In genomic region chr22:46604306-46604690, GRCh38 we compare ENCODE assay signal across 1 cellular context.
TF ChIP-seq lines count a peak whose summit lies in the region.

No MANE protein-coding gene starts in this region.

TF ChIP-seq in K562, 482 proteins besides CTCF, POLR2A, EP300 and RAD21 (continued from another document and continues in another):
- peak in 1 of 2 experiments; percentile 87; a peak in 2 of 4 replicates for TF ChIP-seq ZMIZ1 (IDR thresholded peaks at IDR 0.05; ENCODE audit: low read depth in 2 of 2, low read length in 2 of 2)
- TF ChIP-seq SMARCB1 (IDR thresholded peaks at IDR 0.05; ENCODE audit: insufficient read length, low read depth) = no peak
- no peak for TF ChIP-seq CREB1 (IDR thresholded peaks at IDR 0.05)
- TF ChIP-seq CREB1 (CRISPR knock-in tag; IDR thresholded peaks at IDR 0.05) = no peak
- no peak for TF ChIP-seq HMG20A (CRISPR knock-in tag; conservative IDR thresholded peaks at IDR 0.05)
- TF ChIP-seq ZFPM2 (CRISPR knock-in tag; IDR thresholded peaks at IDR 0.05) = no peak
- peak; percentile 78 for TF ChIP-seq FOXM1 (IDR thresholded peaks at IDR 0.05; ENCODE audit: low read depth)
- TF ChIP-seq FOXM1 (CRISPR knock-in tag; IDR thresholded peaks at IDR 0.05; ENCODE audit: low read depth) = no peak
- TF ChIP-seq ZNF75A (CRISPR knock-in tag; IDR thresholded peaks at IDR 0.05) = no peak
- TF ChIP-seq, protein P1, sequence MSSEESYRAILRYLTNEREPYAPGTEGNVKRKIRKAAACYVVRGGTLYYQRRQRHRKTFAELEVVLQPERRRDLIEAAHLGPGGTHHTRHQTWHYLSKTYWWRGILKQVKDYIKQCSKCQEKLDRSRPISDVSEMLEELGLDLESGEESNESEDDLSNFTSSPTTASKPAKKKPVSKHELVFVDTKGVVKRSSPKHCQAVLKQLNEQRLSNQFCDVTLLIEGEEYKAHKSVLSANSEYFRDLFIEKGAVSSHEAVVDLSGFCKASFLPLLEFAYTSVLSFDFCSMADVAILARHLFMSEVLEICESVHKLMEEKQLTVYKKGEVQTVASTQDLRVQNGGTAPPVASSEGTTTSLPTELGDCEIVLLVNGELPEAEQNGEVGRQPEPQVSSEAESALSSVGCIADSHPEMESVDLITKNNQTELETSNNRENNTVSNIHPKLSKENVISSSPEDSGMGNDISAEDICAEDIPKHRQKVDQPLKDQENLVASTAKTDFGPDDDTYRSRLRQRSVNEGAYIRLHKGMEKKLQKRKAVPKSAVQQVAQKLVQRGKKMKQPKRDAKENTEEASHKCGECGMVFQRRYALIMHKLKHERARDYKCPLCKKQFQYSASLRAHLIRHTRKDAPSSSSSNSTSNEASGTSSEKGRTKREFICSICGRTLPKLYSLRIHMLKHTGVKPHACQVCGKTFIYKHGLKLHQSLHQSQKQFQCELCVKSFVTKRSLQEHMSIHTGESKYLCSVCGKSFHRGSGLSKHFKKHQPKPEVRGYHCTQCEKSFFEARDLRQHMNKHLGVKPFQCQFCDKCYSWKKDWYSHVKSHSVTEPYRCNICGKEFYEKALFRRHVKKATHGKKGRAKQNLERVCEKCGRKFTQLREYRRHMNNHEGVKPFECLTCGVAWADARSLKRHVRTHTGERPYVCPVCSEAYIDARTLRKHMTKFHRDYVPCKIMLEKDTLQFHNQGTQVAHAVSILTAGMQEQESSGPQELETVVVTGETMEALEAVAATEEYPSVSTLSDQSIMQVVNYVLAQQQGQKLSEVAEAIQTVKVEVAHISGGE (CRISPR knock-in tag; IDR thresholded peaks at IDR 0.05) = peak in 1 of 3 experiments; percentile 58; a peak in 1 of 6 replicates
- peak; percentile 77 for TF ChIP-seq HDAC3 (IDR thresholded peaks at IDR 0.05; ENCODE audit: borderline replicate concordance, partially characterized antibody)
- TF ChIP-seq HNRNPH1 (optimal IDR thresholded peaks at IDR 0.05; ENCODE audit: low read depth, low read length) = no peak
- TF ChIP-seq ATF1 (CRISPR knock-in tag; IDR thresholded peaks at IDR 0.05) = no peak
- peak; percentile 51 for TF ChIP-seq ATF1 (tag; IDR thresholded peaks at IDR 0.05)
- TF ChIP-seq MIER1 (IDR thresholded peaks at IDR 0.05; ENCODE audit: low read depth) = no peak
- TF ChIP-seq KDM4B (IDR thresholded peaks at IDR 0.05; ENCODE audit: borderline replicate concordance in 2 of 2, low read depth in 1 of 2) = no peak
- TF ChIP-seq, protein P2, sequence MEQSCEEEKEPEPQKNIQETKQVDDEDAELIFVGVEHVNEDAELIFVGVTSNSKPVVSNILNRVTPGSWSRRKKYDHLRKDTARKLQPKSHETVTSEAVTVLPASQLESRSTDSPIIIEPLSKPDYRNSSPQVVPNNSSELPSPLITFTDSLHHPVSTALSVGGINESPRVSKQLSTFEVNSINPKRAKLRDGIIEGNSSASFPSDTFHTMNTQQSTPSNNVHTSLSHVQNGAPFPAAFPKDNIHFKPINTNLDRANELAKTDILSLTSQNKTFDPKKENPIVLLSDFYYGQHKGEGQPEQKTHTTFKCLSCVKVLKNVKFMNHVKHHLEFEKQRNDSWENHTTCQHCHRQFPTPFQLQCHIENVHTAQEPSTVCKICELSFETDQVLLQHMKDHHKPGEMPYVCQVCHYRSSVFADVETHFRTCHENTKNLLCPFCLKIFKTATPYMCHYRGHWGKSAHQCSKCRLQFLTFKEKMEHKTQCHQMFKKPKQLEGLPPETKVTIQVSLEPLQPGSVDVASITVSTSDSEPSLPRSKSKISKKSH (CRISPR knock-in tag; IDR thresholded peaks at IDR 0.05) = no peak
- no peak for TF ChIP-seq JUNB (CRISPR knock-in tag; conservative IDR thresholded peaks at IDR 0.05)
- TF ChIP-seq RBFOX2 (IDR thresholded peaks at IDR 0.05; ENCODE audit: low read depth, low read length) = no peak; the same call in 1 of the 2 replicates
- TF ChIP-seq ZNF518B (CRISPR knock-in tag; IDR thresholded peaks at IDR 0.05) = no peak
- TF ChIP-seq LCOR (CRISPR knock-in tag; IDR thresholded peaks at IDR 0.05) = no peak
- no peak; the same call in 1 of the 2 replicates for TF ChIP-seq MYC (IDR thresholded peaks at IDR 0.05; ENCODE audit: low read depth, low read length)
- no peak for TF ChIP-seq MYC (CRISPR knock-in tag; IDR thresholded peaks at IDR 0.05; ENCODE audit: borderline replicate concordance, low read depth)
- TF ChIP-seq MBD2 (IDR thresholded peaks at IDR 0.05; ENCODE audit: borderline replicate concordance, low read depth) = no peak; the same call in 1 of the 2 replicates
- no peak for TF ChIP-seq IFI16 (CRISPR knock-in tag; IDR thresholded peaks at IDR 0.05)
- no peak for TF ChIP-seq RB1 (IDR thresholded peaks at IDR 0.05; ENCODE audit: low read depth)
- TF ChIP-seq TAF15 (IDR thresholded peaks at IDR 0.05; ENCODE audit: low read depth, low read length) = no peak
- 0 out of 2 replicates have a peak, but pooled peaks have one; percentile 33 for TF ChIP-seq TRIM28 (IDR thresholded peaks at IDR 0.05)
- TF ChIP-seq ZNF778 (CRISPR knock-in tag; IDR thresholded peaks at IDR 0.05) = no peak
- no peak for TF ChIP-seq RBM15 (IDR thresholded peaks at IDR 0.05; ENCODE audit: insufficient read depth, low read length)
- TF ChIP-seq NCOA6 (IDR thresholded peaks at IDR 0.05) = peak; percentile 48; the same call in 1 of the 2 replicates
- no peak for TF ChIP-seq SREBF1 (IDR thresholded peaks at IDR 0.05; ENCODE audit: borderline replicate concordance, low read depth, low read length)
- TF ChIP-seq NFRKB (IDR thresholded peaks at IDR 0.05; ENCODE audit: low read depth) = peak; percentile 94
- no peak for TF ChIP-seq ZNF165 (CRISPR knock-in tag; IDR thresholded peaks at IDR 0.05; ENCODE audit: borderline replicate concordance)
- TF ChIP-seq PHB2 (IDR thresholded peaks at IDR 0.05; ENCODE audit: low read depth) = peak; percentile 55; the same call in 1 of the 2 replicates
- TF ChIP-seq ARHGAP35 (IDR thresholded peaks at IDR 0.05; ENCODE audit: partially characterized antibody) = no peak
- TF ChIP-seq CHCHD3 (CRISPR knock-in tag; IDR thresholded peaks at IDR 0.05) = no peak
- TF ChIP-seq TAL1 (IDR thresholded peaks at IDR 0.05) = peak; percentile 91
- TF ChIP-seq ZNF79 (CRISPR knock-in tag; IDR thresholded peaks at IDR 0.05; ENCODE audit: low read depth) = no peak
- no peak for TF ChIP-seq MYNN (IDR thresholded peaks at IDR 0.05)
- no peak for TF ChIP-seq MYNN (CRISPR knock-in tag; IDR thresholded peaks at IDR 0.05)
- TF ChIP-seq ZNF551 (CRISPR knock-in tag; IDR thresholded peaks at IDR 0.05) = no peak
- TF ChIP-seq ZBTB49 (CRISPR knock-in tag; IDR thresholded peaks at IDR 0.05; ENCODE audit: borderline replicate concordance) = no peak
- 0 out of 4 replicates have a peak, but pooled peaks of 1 of the 2 experiments have one; percentile 46 for TF ChIP-seq TEAD1 (CRISPR knock-in tag; IDR thresholded peaks at IDR 0.05)
- TF ChIP-seq ETS2 (tag; IDR thresholded peaks at IDR 0.05; ENCODE audit: borderline replicate concordance, poor library complexity, severe bottlenecking) = no peak
- peak; percentile 94 for TF ChIP-seq NBN (IDR thresholded peaks at IDR 0.05; ENCODE audit: low read depth)
- no peak for TF ChIP-seq COPS2 (conservative IDR thresholded peaks at IDR 0.05)
- peak in 1 of 2 experiments; percentile 78; a peak in 2 of 4 replicates for TF ChIP-seq HDAC1 (IDR thresholded peaks at IDR 0.05)
- TF ChIP-seq HDAC6 (IDR thresholded peaks at IDR 0.05; ENCODE audit: low read depth, low read length) = no peak
- no peak for TF ChIP-seq ZBTB9 (CRISPR knock-in tag; IDR thresholded peaks at IDR 0.05)
- no peak for TF ChIP-seq PHF8 (IDR thresholded peaks at IDR 0.05; ENCODE audit: borderline replicate concordance, low read length)
- TF ChIP-seq HNRNPL (IDR thresholded peaks at IDR 0.05; ENCODE audit: low read depth, low read length) = no peak
- TF ChIP-seq TCF7 (IDR thresholded peaks at IDR 0.05; ENCODE audit: borderline replicate concordance) = no peak
- no peak for TF ChIP-seq SNAPC5 (CRISPR knock-in tag; IDR thresholded peaks at IDR 0.05)
- TF ChIP-seq TCF3 (CRISPR knock-in tag; IDR thresholded peaks at IDR 0.05) = peak; percentile 94
- no peak for TF ChIP-seq PHF20 (IDR thresholded peaks at IDR 0.05; ENCODE audit: partially characterized antibody)
- TF ChIP-seq PRPF4 (IDR thresholded peaks at IDR 0.05; ENCODE audit: insufficient read depth, low read depth, low read length, poor library complexity, severe bottlenecking) = no peak
- TF ChIP-seq ZNF589 (CRISPR knock-in tag; IDR thresholded peaks at IDR 0.05; ENCODE audit: low read depth) = no peak
- no peak for TF ChIP-seq ZNF347 (CRISPR knock-in tag; IDR thresholded peaks at IDR 0.05; ENCODE audit: low read depth)
- no peak for TF ChIP-seq ZBTB17 (CRISPR knock-in tag; IDR thresholded peaks at IDR 0.05)
- no peak for TF ChIP-seq KLF1 (tag; IDR thresholded peaks at IDR 0.05)
- TF ChIP-seq NR2F6 (CRISPR knock-in tag; IDR thresholded peaks at IDR 0.05) = no peak
- no peak for TF ChIP-seq CAMTA2 (CRISPR knock-in tag; conservative IDR thresholded peaks at IDR 0.05)
- TF ChIP-seq HDAC8 (tag; IDR thresholded peaks at IDR 0.05) = no peak
